2 cellular contexts compared by ENCODE assay signal in the genomic region with DNA sequence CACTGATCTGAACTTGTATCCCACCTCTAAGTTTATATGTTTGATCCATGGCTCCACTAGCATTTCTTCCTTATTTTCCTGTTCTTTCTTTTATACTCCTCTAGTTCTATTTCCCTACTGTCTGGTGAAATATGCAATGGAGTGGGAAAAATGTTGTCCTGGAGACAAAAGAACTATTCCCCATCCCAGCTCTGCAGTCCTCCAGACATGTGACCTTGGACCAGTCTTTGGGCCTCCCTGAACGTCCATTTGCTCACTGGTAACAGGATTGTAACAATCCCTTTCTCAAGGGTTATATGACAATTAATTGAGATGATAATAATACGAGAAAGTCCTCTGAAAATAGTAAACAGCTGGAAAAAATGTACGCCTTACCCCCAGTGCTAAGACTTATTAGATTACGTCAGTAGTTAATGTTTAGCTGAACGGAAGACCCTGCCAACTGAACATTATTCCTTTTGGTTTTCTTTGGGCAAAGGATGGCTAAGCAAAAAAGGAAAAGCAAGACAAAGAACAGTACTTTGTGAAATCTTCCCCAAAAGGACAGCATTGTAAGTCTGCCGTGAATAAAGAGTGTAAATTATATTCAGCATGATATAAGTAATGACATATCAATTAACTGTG.
TF ChIP-seq lines count a peak whose summit lies in the region.

No MANE protein-coding gene starts in this region.

TF ChIP-seq in liver, 16 proteins besides CTCF, POLR2A, EP300 and RAD21 (continued from another document):
- TF ChIP-seq, protein P1, sequence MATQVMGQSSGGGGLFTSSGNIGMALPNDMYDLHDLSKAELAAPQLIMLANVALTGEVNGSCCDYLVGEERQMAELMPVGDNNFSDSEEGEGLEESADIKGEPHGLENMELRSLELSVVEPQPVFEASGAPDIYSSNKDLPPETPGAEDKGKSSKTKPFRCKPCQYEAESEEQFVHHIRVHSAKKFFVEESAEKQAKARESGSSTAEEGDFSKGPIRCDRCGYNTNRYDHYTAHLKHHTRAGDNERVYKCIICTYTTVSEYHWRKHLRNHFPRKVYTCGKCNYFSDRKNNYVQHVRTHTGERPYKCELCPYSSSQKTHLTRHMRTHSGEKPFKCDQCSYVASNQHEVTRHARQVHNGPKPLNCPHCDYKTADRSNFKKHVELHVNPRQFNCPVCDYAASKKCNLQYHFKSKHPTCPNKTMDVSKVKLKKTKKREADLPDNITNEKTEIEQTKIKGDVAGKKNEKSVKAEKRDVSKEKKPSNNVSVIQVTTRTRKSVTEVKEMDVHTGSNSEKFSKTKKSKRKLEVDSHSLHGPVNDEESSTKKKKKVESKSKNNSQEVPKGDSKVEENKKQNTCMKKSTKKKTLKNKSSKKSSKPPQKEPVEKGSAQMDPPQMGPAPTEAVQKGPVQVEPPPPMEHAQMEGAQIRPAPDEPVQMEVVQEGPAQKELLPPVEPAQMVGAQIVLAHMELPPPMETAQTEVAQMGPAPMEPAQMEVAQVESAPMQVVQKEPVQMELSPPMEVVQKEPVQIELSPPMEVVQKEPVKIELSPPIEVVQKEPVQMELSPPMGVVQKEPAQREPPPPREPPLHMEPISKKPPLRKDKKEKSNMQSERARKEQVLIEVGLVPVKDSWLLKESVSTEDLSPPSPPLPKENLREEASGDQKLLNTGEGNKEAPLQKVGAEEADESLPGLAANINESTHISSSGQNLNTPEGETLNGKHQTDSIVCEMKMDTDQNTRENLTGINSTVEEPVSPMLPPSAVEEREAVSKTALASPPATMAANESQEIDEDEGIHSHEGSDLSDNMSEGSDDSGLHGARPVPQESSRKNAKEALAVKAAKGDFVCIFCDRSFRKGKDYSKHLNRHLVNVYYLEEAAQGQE (IDR thresholded peaks at IDR 0.05): no peak
- TF ChIP-seq JUND (IDR thresholded peaks at IDR 0.05): peak; percentile 26 to 40
- TF ChIP-seq HNF4A (conservative IDR thresholded peaks at IDR 0.05): peak in 1 of 2 donors; percentile 29

TF ChIP-seq in HepG2, 621 proteins besides CTCF, POLR2A, EP300 and RAD21 (continued from another document):
- TF ChIP-seq, protein P2, sequence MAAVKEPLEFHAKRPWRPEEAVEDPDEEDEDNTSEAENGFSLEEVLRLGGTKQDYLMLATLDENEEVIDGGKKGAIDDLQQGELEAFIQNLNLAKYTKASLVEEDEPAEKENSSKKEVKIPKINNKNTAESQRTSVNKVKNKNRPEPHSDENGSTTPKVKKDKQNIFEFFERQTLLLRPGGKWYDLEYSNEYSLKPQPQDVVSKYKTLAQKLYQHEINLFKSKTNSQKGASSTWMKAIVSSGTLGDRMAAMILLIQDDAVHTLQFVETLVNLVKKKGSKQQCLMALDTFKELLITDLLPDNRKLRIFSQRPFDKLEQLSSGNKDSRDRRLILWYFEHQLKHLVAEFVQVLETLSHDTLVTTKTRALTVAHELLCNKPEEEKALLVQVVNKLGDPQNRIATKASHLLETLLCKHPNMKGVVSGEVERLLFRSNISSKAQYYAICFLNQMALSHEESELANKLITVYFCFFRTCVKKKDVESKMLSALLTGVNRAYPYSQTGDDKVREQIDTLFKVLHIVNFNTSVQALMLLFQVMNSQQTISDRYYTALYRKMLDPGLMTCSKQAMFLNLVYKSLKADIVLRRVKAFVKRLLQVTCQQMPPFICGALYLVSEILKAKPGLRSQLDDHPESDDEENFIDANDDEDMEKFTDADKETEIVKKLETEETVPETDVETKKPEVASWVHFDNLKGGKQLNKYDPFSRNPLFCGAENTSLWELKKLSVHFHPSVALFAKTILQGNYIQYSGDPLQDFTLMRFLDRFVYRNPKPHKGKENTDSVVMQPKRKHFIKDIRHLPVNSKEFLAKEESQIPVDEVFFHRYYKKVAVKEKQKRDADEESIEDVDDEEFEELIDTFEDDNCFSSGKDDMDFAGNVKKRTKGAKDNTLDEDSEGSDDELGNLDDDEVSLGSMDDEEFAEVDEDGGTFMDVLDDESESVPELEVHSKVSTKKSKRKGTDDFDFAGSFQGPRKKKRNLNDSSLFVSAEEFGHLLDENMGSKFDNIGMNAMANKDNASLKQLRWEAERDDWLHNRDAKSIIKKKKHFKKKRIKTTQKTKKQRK (IDR thresholded peaks at IDR 0.05; ENCODE audit: low read length): no peak
TF ChIP-seq in HepG2: peak in this region for 0.
